28 cellular contexts compared by ENCODE assay signal in genomic region chr5:4817742-4818141, GRCh38.
"Had no signal": no experiment of that assay in that cellular context is flagged by ENCODE, and none has a peak within 500 bp of the region (broad histone marks: within the 10 kb centered on the region; RNA-seq: fewer than 3 reads in every experiment).

No MANE protein-coding gene starts in this region.

- H3K9me3 ChIP-seq: ascending aorta, breast epithelium, colonic mucosa, esophagus squamous epithelium had no signal

- H3K36me3 Mint-ChIP-seq: activated naive CD4-positive, alpha-beta T cell treated with anti-CD3 and anti-CD28 coated beads, Interleukin-2, amount 10 ng/mL, durations not matched to agents 7 days and 5 days; activated naive CD8-positive, alpha-beta T cell treated with anti-CD3 and anti-CD28 coated beads, Interleukin-2, amount 10 ng/mL, durations not matched to agents 7 days and 5 days; brain had no signal

- H3K27ac ChIP-seq: ascending aorta, breast epithelium, cardiac muscle cell, colonic mucosa, epithelial cell of prostate, esophagus squamous epithelium had no signal

- H3K4me3 Mint-ChIP-seq: activated CD4-positive, alpha-beta memory T cell treated with anti-CD3 and anti-CD28 coated beads, Interleukin-2, amount 10 ng/mL, durations not matched to agents 7 days and 5 days; activated CD4-positive, alpha-beta T cell treated with anti-CD3 and anti-CD28 coated beads, Interleukin-2, amount 10 ng/mL, durations not matched to agents 7 days and 5 days; activated naive CD4-positive, alpha-beta T cell treated with anti-CD3 and anti-CD28 coated beads, Interleukin-2, amount 10 ng/mL, durations not matched to agents 7 days and 5 days; activated naive CD8-positive, alpha-beta T cell treated with anti-CD3 and anti-CD28 coated beads, Interleukin-2, amount 10 ng/mL, durations not matched to agents 7 days and 5 days; activated T-cell treated with anti-CD3 and anti-CD28 coated beads, Interleukin-2, amount 50 U/mL, for 24 hours; activated T-cell treated with anti-CD3 and anti-CD28 coated beads, Interleukin-2, amount 50 U/mL, for 72 hours; brain had no signal

- H3K36me3 ChIP-seq: ascending aorta, breast epithelium, cardiac muscle cell, colonic mucosa, esophagus squamous epithelium had no signal

- DNase-seq: activated CD4-positive, alpha-beta memory T cell treated with anti-CD3 and anti-CD28 coated beads, Interleukin-2, amount 10 ng/mL, durations not matched to agents 7 days and 5 days; activated CD4-positive, alpha-beta T cell treated with anti-CD3 and anti-CD28 coated beads for 4 hours; activated CD4-positive, alpha-beta T cell treated with anti-CD3 and anti-CD28 coated beads, Interleukin-2, amount 10 ng/mL, durations not matched to agents 7 days and 5 days; activated CD4-positive, alpha-beta T cell treated with anti-CD3 and anti-CD28 coated beads, Interleukin-2, amount 50 U/mL, for 4 hours; activated CD4-positive, CD25-positive, alpha-beta regulatory T cell; activated CD4-positive, CD25-positive, alpha-beta regulatory T cell treated with anti-CD3 and anti-CD28 coated beads, Interleukin-2, amount 50 U/mL, for 72 hours; activated CD8-positive, alpha-beta memory T cell treated with anti-CD3 and anti-CD28 coated beads, Interleukin-2, amount 50 U/mL, for 48 hours; activated gamma-delta T cell; activated naive CD4-positive, alpha-beta T cell; activated naive CD4-positive, alpha-beta T cell treated with anti-CD3 and anti-CD28 coated beads, Interleukin-2, amount 10 ng/mL, durations not matched to agents 7 days and 5 days; activated naive CD8-positive, alpha-beta T cell treated with anti-CD3 and anti-CD28 coated beads, Interleukin-2, amount 10 ng/mL, durations not matched to agents 7 days and 5 days; activated T-cell treated with anti-CD3 and anti-CD28 coated beads for 4 hours; activated T-cell treated with anti-CD3 and anti-CD28 coated beads, Interleukin-2, amount 50 U/mL, for 24 hours; activated T-cell treated with anti-CD3 and anti-CD28 coated beads, Interleukin-2, amount 50 U/mL, for 72 hours; central memory CD4-positive, alpha-beta T cell; cerebellar nuclear complex; colonic mucosa; effector CD8-positive, alpha-beta T cell; esophagus squamous epithelium; foreskin melanocyte; head of caudate nucleus; T-helper 2 cell had no signal

- H3K27me3 ChIP-seq: ascending aorta, breast epithelium, cardiac muscle cell, colonic mucosa, esophagus squamous epithelium had no signal

- H3K4me1 Mint-ChIP-seq: activated CD4-positive, alpha-beta memory T cell treated with anti-CD3 and anti-CD28 coated beads, Interleukin-2, amount 10 ng/mL, durations not matched to agents 7 days and 5 days; activated CD4-positive, alpha-beta T cell treated with anti-CD3 and anti-CD28 coated beads, Interleukin-2, amount 10 ng/mL, durations not matched to agents 7 days and 5 days; activated naive CD4-positive, alpha-beta T cell treated with anti-CD3 and anti-CD28 coated beads, Interleukin-2, amount 10 ng/mL, durations not matched to agents 7 days and 5 days; activated naive CD8-positive, alpha-beta T cell treated with anti-CD3 and anti-CD28 coated beads, Interleukin-2, amount 10 ng/mL, durations not matched to agents 7 days and 5 days; brain had no signal

- H3K27me3 Mint-ChIP-seq: activated CD4-positive, alpha-beta memory T cell treated with anti-CD3 and anti-CD28 coated beads, Interleukin-2, amount 10 ng/mL, durations not matched to agents 7 days and 5 days; activated CD4-positive, alpha-beta T cell treated with anti-CD3 and anti-CD28 coated beads, Interleukin-2, amount 10 ng/mL, durations not matched to agents 7 days and 5 days; activated naive CD4-positive, alpha-beta T cell treated with anti-CD3 and anti-CD28 coated beads, Interleukin-2, amount 10 ng/mL, durations not matched to agents 7 days and 5 days; activated T-cell treated with anti-CD3 and anti-CD28 coated beads, Interleukin-2, amount 50 U/mL, for 24 hours had no signal

- H3K4me3 ChIP-seq: ascending aorta, breast epithelium, cardiac muscle cell, colonic mucosa, esophagus squamous epithelium had no signal

- H3K27ac Mint-ChIP-seq: activated CD4-positive, alpha-beta memory T cell treated with anti-CD3 and anti-CD28 coated beads, Interleukin-2, amount 10 ng/mL, durations not matched to agents 7 days and 5 days; activated CD4-positive, alpha-beta T cell treated with anti-CD3 and anti-CD28 coated beads, Interleukin-2, amount 10 ng/mL, durations not matched to agents 7 days and 5 days; activated naive CD4-positive, alpha-beta T cell treated with anti-CD3 and anti-CD28 coated beads, Interleukin-2, amount 10 ng/mL, durations not matched to agents 7 days and 5 days; activated naive CD4-positive, alpha-beta T cell treated with anti-CD3 and anti-CD28 coated beads, Interleukin-2, amount 50 U/mL, for 72 hours; activated naive CD8-positive, alpha-beta T cell treated with anti-CD3 and anti-CD28 coated beads, Interleukin-2, amount 10 ng/mL, durations not matched to agents 7 days and 5 days; activated T-cell treated with anti-CD3 and anti-CD28 coated beads, Interleukin-2, amount 50 U/mL, for 24 hours; activated T-cell treated with anti-CD3 and anti-CD28 coated beads, Interleukin-2, amount 50 U/mL, for 72 hours; brain had no signal

- H3K4me1 ChIP-seq: ascending aorta, breast epithelium, colonic mucosa, esophagus squamous epithelium had no signal

- ATAC-seq: activated naive CD4-positive, alpha-beta T cell treated with anti-CD3 and anti-CD28 coated beads, Interleukin-2, amount 50 U/mL, for 72 hours; activated T-cell treated with anti-CD3 and anti-CD28 coated beads, Interleukin-2, amount 50 U/mL, for 72 hours had no signal
